Comparison of ENCODE assay signal across 21 cellular contexts in genomic region chr14:104297721-104298401, GRCh38.
"Had no signal": no experiment of that assay in that cellular context is flagged by ENCODE, and none has a peak within 500 bp of the region (broad histone marks: within the 10 kb centered on the region; RNA-seq: fewer than 3 reads in every experiment).

No MANE protein-coding gene starts in this region.

- H3K4me1 ChIP-seq: ascending aorta, left lung, parathyroid adenoma, tibial artery had no signal

- H3K27me3 ChIP-seq: ascending aorta had no signal

- H3K4me3 ChIP-seq: ascending aorta, left lung, tibial artery had no signal

- H3K36me3 ChIP-seq: ascending aorta, left lung, tibial artery had no signal

- ATAC-seq: activated CD8-positive, alpha-beta T cell treated with anti-CD3 and anti-CD28 coated beads for 36 hours; effector memory CD8-positive, alpha-beta T cell; left lung had no signal

- H3K27me3 Mint-ChIP-seq: activated CD4-positive, alpha-beta T cell treated with anti-CD3 and anti-CD28 coated beads, Interleukin-2, amount 10 ng/mL, durations not matched to agents 24 days and 14 days; activated CD8-positive, alpha-beta T cell treated with anti-CD3 and anti-CD28 coated beads for 36 hours; dendritic cell treated with granulocyte-macrophage colony-stimulating factor and Interleukin-4, amounts not matched to agents 40 ng/mL and 50 ng/mL, for 4 days had no signal

- FAIRE-seq: islet of Langerhans, urothelium cell line had no signal

- H3K9ac ChIP-seq: parathyroid adenoma had no signal

- H3K4me1 Mint-ChIP-seq: activated CD4-positive, alpha-beta T cell treated with anti-CD3 and anti-CD28 coated beads, Interleukin-2, amount 10 ng/mL, durations not matched to agents 24 days and 14 days had no signal

- H3K27ac Mint-ChIP-seq: activated CD4-positive, alpha-beta T cell treated with anti-CD3 and anti-CD28 coated beads, Interleukin-2, amount 10 ng/mL, durations not matched to agents 24 days and 14 days; activated CD8-positive, alpha-beta T cell treated with anti-CD3 and anti-CD28 coated beads for 36 hours; activated T-cell treated with anti-CD3 and anti-CD28 coated beads, Interleukin-2, amount 50 U/mL, for 24 hours; dendritic cell treated with granulocyte-macrophage colony-stimulating factor and Interleukin-4, amounts not matched to agents 40 ng/mL and 50 ng/mL, for 4 days; effector memory CD8-positive, alpha-beta T cell; memory B cell; naive B cell had no signal

- H3K9me3 ChIP-seq: ascending aorta, left lung, tibial artery had no signal

- DNase-seq: activated CD4-positive, alpha-beta T cell treated with anti-CD3 and anti-CD28 coated beads, Interleukin-2, amount 10 ng/mL, durations not matched to agents 24 days and 14 days; activated CD8-positive, alpha-beta T cell treated with anti-CD3 and anti-CD28 coated beads for 36 hours; activated effector memory CD4-positive, alpha-beta T cell treated with Interleukin-2 at 50 U/mL for 16 hours; activated naive CD4-positive, alpha-beta T cell treated with anti-CD3 and anti-CD28 coated beads, Interleukin-2, amount 50 U/mL, for 16 hours; activated T-cell treated with anti-CD3 and anti-CD28 coated beads, Interleukin-2, amount 50 U/mL, for 24 hours; cerebellar nuclear complex; effector memory CD8-positive, alpha-beta T cell; foreskin fibroblast; hippocampal formation; naive B cell; stimulated activated CD4-positive, alpha-beta T cell treated with anti-CD3 and anti-CD28 coated beads, Interleukin-2, amount 100 ng/mL, for 24 hours; stimulated activated naive CD4-positive, alpha-beta T cell treated with Interleukin-2 at 50 U/mL for 16 hours; T1000 had no signal

- H3K36me3 Mint-ChIP-seq: memory B cell, naive B cell had no signal

- H3K9me3 Mint-ChIP-seq: activated CD8-positive, alpha-beta T cell treated with anti-CD3 and anti-CD28 coated beads for 36 hours; activated T-cell treated with anti-CD3 and anti-CD28 coated beads, Interleukin-2, amount 50 U/mL, for 24 hours had no signal

- H3K4me3 Mint-ChIP-seq: activated CD4-positive, alpha-beta T cell treated with anti-CD3 and anti-CD28 coated beads, Interleukin-2, amount 10 ng/mL, durations not matched to agents 24 days and 14 days; activated CD8-positive, alpha-beta T cell treated with anti-CD3 and anti-CD28 coated beads for 36 hours; activated T-cell treated with anti-CD3 and anti-CD28 coated beads, Interleukin-2, amount 50 U/mL, for 24 hours; dendritic cell treated with granulocyte-macrophage colony-stimulating factor and Interleukin-4, amounts not matched to agents 40 ng/mL and 50 ng/mL, for 4 days; effector memory CD8-positive, alpha-beta T cell; memory B cell; naive B cell had no signal

- H3K27ac ChIP-seq: ascending aorta, left lung, parathyroid adenoma, tibial artery had no signal
